Comparison of ENCODE assay signal across 25 cellular contexts in genomic region chr2:217052856-217053577, GRCh38.
"Had no signal": no experiment of that assay in that cellular context is flagged by ENCODE, and none has a peak within 500 bp of the region (broad histone marks: within the 10 kb centered on the region; RNA-seq: fewer than 3 reads in every experiment).

No MANE protein-coding gene starts in this region.

- H3K4me3 ChIP-seq: heart left ventricle, lung, pancreas, prostate gland, upper lobe of right lung had no signal

- H3K9me3 ChIP-seq: heart left ventricle, pancreas, prostate gland, upper lobe of right lung had no signal

- DNase-seq: activated CD4-positive, alpha-beta T cell treated with anti-CD3 and anti-CD28 coated beads for 48 hours; activated CD4-positive, alpha-beta T cell treated with anti-CD3 and anti-CD28 coated beads, Interleukin-2, amount 50 U/mL, for 48 hours; activated CD8-positive, alpha-beta memory T cell treated with anti-CD3 and anti-CD28 coated beads for 24 hours; activated effector memory CD4-positive, alpha-beta T cell treated with Interleukin-2 at 50 U/mL for 16 hours; activated naive CD4-positive, alpha-beta T cell treated with Interleukin-2 at 50 U/mL for 16 hours; anterior cingulate cortex; caudate nucleus; foreskin fibroblast; heart left ventricle; hypothalamus; immature natural killer cell; kidney; nephron progenitor cell; pancreas; retina; small intestine; stimulated activated CD4-positive, alpha-beta T cell treated with anti-CD3 and anti-CD28 coated beads, Interleukin-4, amount 100 ng/mL, for 24 hours; T-helper 9 cell; upper lobe of right lung; WERI-Rb-1 had no signal

- ATAC-seq: activated CD4-positive, CD25-positive, alpha-beta regulatory T cell treated with anti-CD3 and anti-CD28 coated beads, Interleukin-2, amount 50 U/mL, for 24 hours; pancreas; sciatic nerve; stimulated activated effector memory CD8-positive, alpha-beta T cell treated with anti-CD3 and anti-CD28 coated beads, Interleukin-12 subunit alpha, Interleukin-12 subunit beta, amount 100 ng/mL, for 72 hours; upper lobe of right lung had no signal

- H3K27ac ChIP-seq: pancreas, prostate gland, upper lobe of right lung, WERI-Rb-1 had no signal

- H3K4me1 ChIP-seq: pancreas, prostate gland, upper lobe of right lung had no signal

- H3K36me3 ChIP-seq: heart left ventricle, pancreas, prostate gland, upper lobe of right lung, WERI-Rb-1 had no signal

- H3K27me3 ChIP-seq: heart left ventricle, pancreas, upper lobe of right lung had no signal
